Comparison of ENCODE assay signal across 25 cellular contexts in genomic region chr7:135827391-135827790, GRCh38.
"Had no signal": no experiment of that assay in that cellular context is flagged by ENCODE, and none has a peak within 500 bp of the region (broad histone marks: within the 10 kb centered on the region; RNA-seq: fewer than 3 reads in every experiment).

No MANE protein-coding gene starts in this region.

- FAIRE-seq: colon, frontal cortex, keratinocyte, pancreas had no signal

- DNase-seq: activated CD4-positive, alpha-beta T cell treated with anti-CD3 and anti-CD28 coated beads for 36 hours; activated CD4-positive, CD25-positive, alpha-beta regulatory T cell; activated CD8-positive, alpha-beta memory T cell treated with anti-CD3 and anti-CD28 coated beads, Interleukin-2, amount 10 ng/mL, durations not matched to agents 7 days and 5 days; activated CD8-positive, alpha-beta T cell treated with anti-CD3 and anti-CD28 coated beads, Interleukin-2, amount 10 ng/mL, durations not matched to agents 7 days and 5 days; activated naive CD4-positive, alpha-beta T cell; activated T-cell treated with anti-CD3 and anti-CD28 coated beads, Interleukin-2, amount 50 U/mL, for 48 hours; anterior cingulate cortex; dermis blood vessel endothelial cell; effector CD4-positive, alpha-beta T cell; esophagus squamous epithelium; midbrain; naive thymus-derived CD8-positive, alpha-beta T cell; nucleus accumbens; pancreas; sigmoid colon; stimulated activated CD4-positive, alpha-beta T cell treated with anti-CD3 and anti-CD28 coated beads, Interleukin-15, amount 100 ng/mL, for 24 hours; stimulated activated CD4-positive, alpha-beta T cell treated with anti-CD3 and anti-CD28 coated beads, Interleukin-2, amount 100 ng/mL, for 24 hours; stimulated activated naive CD4-positive, alpha-beta T cell had no signal

- H3K27me3 ChIP-seq: esophagus squamous epithelium, pancreas, sigmoid colon, tibial nerve had no signal

- H3K4me3 ChIP-seq: esophagus squamous epithelium, pancreas, prostate gland, sigmoid colon, smooth muscle cell, tibial nerve had no signal

- H3K4me2 ChIP-seq: smooth muscle cell had no signal

- H3K4me1 ChIP-seq: pancreas, prostate gland, sigmoid colon, tibial nerve had no signal

- H3K9me3 ChIP-seq: esophagus squamous epithelium, pancreas, prostate gland, sigmoid colon, tibial nerve had no signal

- H3K27ac ChIP-seq: epithelial cell of prostate, esophagus squamous epithelium, pancreas, prostate gland, sigmoid colon, tibial nerve had no signal

- H3K36me3 ChIP-seq: esophagus squamous epithelium, pancreas, prostate gland, sigmoid colon, tibial nerve had no signal
